ENCODE assay signal across 1 cellular context in genomic region chr15:27798807-27799206, GRCh38.
TF ChIP-seq lines count a peak whose summit lies in the region.

No MANE protein-coding gene starts in this region.

TF ChIP-seq in H1, 55 proteins besides CTCF, POLR2A, EP300 and RAD21:
- TF ChIP-seq HDAC6 (IDR thresholded peaks at IDR 0.05; ENCODE audit: low read depth, low read length): no peak
- no peak for TF ChIP-seq TCF12 (IDR thresholded peaks at IDR 0.05; ENCODE audit: low read depth, low read length)
- no peak for TF ChIP-seq CREB1 (IDR thresholded peaks at IDR 0.05)
- TF ChIP-seq MAFK (IDR thresholded peaks at IDR 0.05; ENCODE audit: low read depth, low read length): no peak
- TF ChIP-seq CHD2 (IDR thresholded peaks at IDR 0.05; ENCODE audit: low read length): no peak
- TF ChIP-seq HDAC2 (IDR thresholded peaks at IDR 0.05; ENCODE audit: borderline replicate concordance in 1 of 2, low read depth in 2 of 2, low read length in 2 of 2): no peak
- no peak for TF ChIP-seq CBX8 (IDR thresholded peaks at IDR 0.05; ENCODE audit: borderline replicate concordance, low read depth, low read length)
- no peak for TF ChIP-seq RBBP5 (IDR thresholded peaks at IDR 0.05; ENCODE audit: borderline replicate concordance, low read depth, low read length)
- TF ChIP-seq CEBPB (IDR thresholded peaks at IDR 0.05; ENCODE audit: low read depth, low read length): no peak
